Comparison of ENCODE assay signal across 2 cellular contexts in genomic region chr4:110112056-110112455, GRCh38.
TF ChIP-seq lines count a peak whose summit lies in the region.

No MANE protein-coding gene starts in this region.

TF ChIP-seq in GM23338, 12 proteins besides CTCF, POLR2A, EP300 and RAD21 (continued from another document):
- TF ChIP-seq ZNF462 (CRISPR knock-in tag; IDR thresholded peaks at IDR 0.05) (no peak), REST (IDR thresholded peaks at IDR 0.05; ENCODE audit: unreplicated experiment) (no peak), EZH2 (IDR thresholded peaks at IDR 0.05; ENCODE audit: low read depth, unreplicated experiment) (no peak), ZNF331 (CRISPR knock-in tag; IDR thresholded peaks at IDR 0.05; ENCODE audit: low read depth) (no peak), ETS1 (IDR thresholded peaks at IDR 0.05) (no peak), CREB1 (CRISPR knock-in tag; IDR thresholded peaks at IDR 0.05; ENCODE audit: low read depth) (no peak), EZH2phosphoT487 (IDR thresholded peaks at IDR 0.05; ENCODE audit: unreplicated experiment) (no peak), NANOG (IDR thresholded peaks at IDR 0.05; ENCODE audit: borderline replicate concordance) (no peak), STAT1 (IDR thresholded peaks at IDR 0.05; ENCODE audit: unreplicated experiment) (no peak)

TF ChIP-seq in WTC11, 78 proteins besides CTCF, POLR2A, EP300 and RAD21 (continued from another document):
- TF ChIP-seq MAX (CRISPR knock-in tag; IDR thresholded peaks at IDR 0.05) (no peak), FOXP4 (CRISPR knock-in tag; IDR thresholded peaks at IDR 0.05) (no peak), IRF1 (CRISPR knock-in tag; IDR thresholded peaks at IDR 0.05) (no peak), ZNF512 (CRISPR knock-in tag; IDR thresholded peaks at IDR 0.05; ENCODE audit: borderline replicate concordance) (no peak)
TF ChIP-seq in WTC11: peak in this region for 0.
